Comparison of ENCODE assay signal across 32 cellular contexts in the genomic region with DNA sequence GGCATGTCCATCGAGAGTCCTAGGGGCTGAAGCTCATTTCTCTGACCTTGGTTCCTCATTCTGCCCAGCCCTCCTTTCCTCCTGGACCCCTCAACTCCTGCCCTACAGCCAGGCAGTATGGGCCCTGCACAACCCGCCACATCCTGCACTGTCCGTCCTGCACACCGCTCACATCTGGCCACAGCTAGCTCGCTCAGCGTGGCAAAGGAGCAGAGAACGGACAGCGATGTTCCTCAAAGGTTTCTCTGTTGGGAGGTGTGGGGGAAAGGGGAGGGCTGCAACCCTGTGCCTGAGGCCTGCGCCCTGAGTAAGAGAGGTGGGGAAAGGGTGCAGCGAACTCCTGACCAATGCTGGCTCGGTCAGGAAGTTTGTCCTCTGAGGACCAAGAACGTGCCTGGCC.
"Had no signal": no experiment of that assay in that cellular context is flagged by ENCODE, and none has a peak within 500 bp of the region (broad histone marks: within the 10 kb centered on the region; RNA-seq: fewer than 3 reads in every experiment).

No MANE protein-coding gene starts in this region.

- H3K27ac ChIP-seq: brain microvascular endothelial cell, coronary artery, foreskin keratinocyte, gastrocnemius medialis, heart left ventricle, WERI-Rb-1 had no signal

- FAIRE-seq: astrocyte, bronchial epithelial cell had no signal

- H3K36me3 ChIP-seq: brain microvascular endothelial cell, gastrocnemius medialis, heart left ventricle, WERI-Rb-1 had no signal

- DNase-seq: activated B cell treated with CpG ODN at 0.5 μM for 24 hours; activated CD4-positive, alpha-beta T cell treated with anti-CD3 and anti-CD28 coated beads for 48 hours; activated CD4-positive, alpha-beta T cell treated with anti-CD3 and anti-CD28 coated beads, Interleukin-2, amount 50 U/mL, for 1 hour; activated CD4-positive, alpha-beta T cell treated with anti-CD3 and anti-CD28 coated beads, Interleukin-2, amount 50 U/mL, for 48 hours; activated CD8-positive, alpha-beta memory T cell treated with anti-CD3 and anti-CD28 coated beads for 24 hours; activated CD8-positive, alpha-beta T cell treated with anti-CD3 and anti-CD28 coated beads for 36 hours; activated effector memory CD4-positive, alpha-beta T cell treated with Interleukin-2 at 50 U/mL for 16 hours; activated gamma-delta T cell treated with Interleukin-2 at 50 U/mL for 16 hours; activated naive CD4-positive, alpha-beta T cell treated with anti-CD3 and anti-CD28 coated beads, Interleukin-2, amount 50 U/mL, for 16 hours; activated naive CD4-positive, alpha-beta T cell treated with Interleukin-2 at 50 U/mL for 16 hours; activated T-cell treated with anti-CD3 and anti-CD28 coated beads, Interleukin-2, amount 50 U/mL, for 4 hours; amniotic stem cell; anterior cingulate cortex; brain microvascular endothelial cell; dorsolateral prefrontal cortex; effector memory CD4-positive, alpha-beta T cell; endodermal cell; foreskin keratinocyte; gastrocnemius medialis; glutamatergic neuron; heart left ventricle; T-helper 2 cell; WERI-Rb-1 had no signal

- H3K27me3 Mint-ChIP-seq: activated CD8-positive, alpha-beta T cell treated with anti-CD3 and anti-CD28 coated beads for 36 hours; activated naive CD8-positive, alpha-beta T cell had no signal

- H3K9me3 ChIP-seq: gastrocnemius medialis, heart left ventricle had no signal

- H3K4me1 ChIP-seq: foreskin keratinocyte, gastrocnemius medialis, heart left ventricle had no signal

- H3K27me3 ChIP-seq: brain microvascular endothelial cell, dorsolateral prefrontal cortex, gastrocnemius medialis, heart left ventricle had no signal

- ATAC-seq: activated CD4-positive, CD25-positive, alpha-beta regulatory T cell treated with anti-CD3 and anti-CD28 coated beads, Interleukin-2, amount 50 U/mL, for 24 hours; activated CD8-positive, alpha-beta T cell treated with anti-CD3 and anti-CD28 coated beads for 36 hours; activated T-cell treated with anti-CD3 and anti-CD28 coated beads, Interleukin-2, amount 50 U/mL, for 4 hours; activated T-helper 17 cell treated with anti-CD3 and anti-CD28 coated beads, Interleukin-2, amount 50 U/mL, for 72 hours; esophagus mucosa; foreskin keratinocyte; gastrocnemius medialis; heart left ventricle had no signal

- H3K27ac Mint-ChIP-seq: activated B cell treated with CpG ODN at 0.5 μM for 24 hours; activated CD8-positive, alpha-beta T cell treated with anti-CD3 and anti-CD28 coated beads for 36 hours; activated naive CD8-positive, alpha-beta T cell; activated T-helper 17 cell treated with anti-CD3 and anti-CD28 coated beads, Interleukin-2, amount 50 U/mL, for 72 hours; dendritic cell treated with granulocyte-macrophage colony-stimulating factor and Interleukin-4, amounts not matched to agents 40 ng/mL and 50 ng/mL, for 4 days; endodermal cell had no signal

- H3K9me3 Mint-ChIP-seq: activated B cell treated with CpG ODN at 0.5 μM for 24 hours; activated CD8-positive, alpha-beta T cell treated with anti-CD3 and anti-CD28 coated beads for 36 hours; activated T-cell treated with anti-CD3 and anti-CD28 coated beads, Interleukin-2, amount 50 U/mL, for 4 hours; activated T-helper 17 cell treated with anti-CD3 and anti-CD28 coated beads, Interleukin-2, amount 50 U/mL, for 72 hours; central memory CD8-positive, alpha-beta T cell; dendritic cell treated with granulocyte-macrophage colony-stimulating factor and Interleukin-4, amounts not matched to agents 40 ng/mL and 50 ng/mL, for 4 days; endodermal cell had no signal

- H3K4me3 Mint-ChIP-seq: activated B cell treated with CpG ODN at 0.5 μM for 24 hours; activated CD8-positive, alpha-beta T cell treated with anti-CD3 and anti-CD28 coated beads for 36 hours; activated naive CD8-positive, alpha-beta T cell; activated T-cell treated with anti-CD3 and anti-CD28 coated beads, Interleukin-2, amount 50 U/mL, for 4 hours; activated T-helper 17 cell treated with anti-CD3 and anti-CD28 coated beads, Interleukin-2, amount 50 U/mL, for 72 hours; central memory CD8-positive, alpha-beta T cell; dendritic cell treated with granulocyte-macrophage colony-stimulating factor and Interleukin-4, amounts not matched to agents 40 ng/mL and 50 ng/mL, for 4 days; endodermal cell had no signal

- H3K4me1 Mint-ChIP-seq: activated B cell treated with CpG ODN at 0.5 μM for 24 hours; activated T-helper 17 cell treated with anti-CD3 and anti-CD28 coated beads, Interleukin-2, amount 50 U/mL, for 72 hours; central memory CD8-positive, alpha-beta T cell had no signal

- H3K4me3 ChIP-seq: coronary artery, dorsolateral prefrontal cortex, gastrocnemius medialis, heart left ventricle had no signal
